1 cellular context compared by ENCODE assay signal in genomic region chr6:30073489-30074240, GRCh38.
TF ChIP-seq lines count a peak whose summit lies in the region.

No MANE protein-coding gene starts in this region.

TF ChIP-seq in GM23338, 12 proteins besides CTCF, POLR2A, EP300 and RAD21 (continued from another document):
- TF ChIP-seq ETS1 (IDR thresholded peaks at IDR 0.05) = no peak
